ENCODE assay signal across 16 cellular contexts in genomic region chr1:24726741-24727140, GRCh38. TPM values are rescaled to one million over a fixed set of nuclear protein-coding genes. Genes with fewer than 3 reads are reported as not detected.
DNase-seq lines count a peak whose midpoint lies in the region; ATAC-seq, FAIRE-seq and TF ChIP-seq lines count a peak whose summit lies in the region.
"Had no signal": no experiment of that assay in that cellular context is flagged by ENCODE, and none has a peak within 500 bp of the region (broad histone marks: within the 10 kb centered on the region; RNA-seq: fewer than 3 reads in every experiment).

No MANE protein-coding gene starts in this region.

- BruUV-seq in GM12878 (replicated peaks; lab: Mats Ljungman, UMichigan), result no TSS peak

- TF ChIP-seq EP300 in GM12878 (IDR thresholded peaks at IDR 0.05; ENCODE audit: borderline replicate concordance in 1 of 2, control insufficient read depth in 1 of 2, low read depth in 2 of 2, low read length in 2 of 2), result no peak

- DNase-seq in heart right ventricle, result no peak
- no peak for DNase-seq in Right ventricle myocardium inferior (ENCODE audit: missing footprints)
- DNase-seq in GM12878 (ENCODE audit: low read depth, low spot score), result no peak
- no peak for DNase-seq in nephron progenitor cell
- no peak for DNase-seq in vagina (ENCODE audit: extremely low spot score in 2 of 2)
- no peak for DNase-seq in activated CD8-positive, alpha-beta memory T cell treated with anti-CD3 and anti-CD28 coated beads, Interleukin-2, amount 10 ng/mL, durations not matched to agents 7 days and 5 days
- DNase-seq in SIG-M5 treated with dmso at 0.1 percent for 504 hours (lab: John Stamatoyannopoulos, UW; ENCODE audit: unreplicated experiment), result no peak
- no peak for DNase-seq in activated effector memory CD4-positive, alpha-beta T cell treated with anti-CD3 and anti-CD28 coated beads, Interleukin-2, amount 50 U/mL, for 16 hours
- DNase-seq: activated naive CD4-positive, alpha-beta T cell; CD8-positive, alpha-beta T cell; cortex of kidney; H7; NCI-H748 treated with DMSO at 0.1 percent for 48 hours; T-helper 2 cell had no signal

- no peak overlapping the region; the same call in 1 of the 2 replicates for H2AFZ ChIP-seq in GM12878 (ENCODE audit: control insufficient read depth, low read depth, low read length)

- in situ Hi-C loops in GM12878 (cut with MboI), result no loop called here

- no peak for TF ChIP-seq RAD21 in GM12878 (IDR thresholded peaks at IDR 0.05; ENCODE audit: insufficient read depth, low read depth, low read length)

- H3K4me3 ChIP-seq in heart right ventricle (no peak overlapping the region), GM12878 (peak overlapping the region; percentile 23; the same call in 1 of the 2 replicates), vagina (no peak overlapping the region)

- TF ChIP-seq POLR2A in GM12878 (IDR thresholded peaks at IDR 0.05; ENCODE audit: low read depth, low read length) (no peak), vagina (IDR thresholded peaks at IDR 0.05) (no peak)

- peak overlapping the region in 8 of 10 donors; percentile 27 to 74 (median 60) for H3K27ac ChIP-seq in heart right ventricle
- H3K27ac ChIP-seq in GM12878 (ENCODE audit: control insufficient read depth, insufficient read depth), result no peak overlapping the region; the same call in 1 of the 2 replicates
- H3K27ac ChIP-seq in vagina, result peak overlapping the region; percentile 72

- whole genome bisulfite sequencing in heart right ventricle, 2 donors, result 93 to 96% methylated on average over 4 of the region's 4 CpGs
- 88% methylated on average over 4 of the region's 4 CpGs for WGBS in GM12878 (ENCODE audit: insufficient coverage, insufficient replicate concordance, low lambda C conversion rate, missing lambda C conversion rate)

- no peaks in the 10 kb centered on the region for H3K79me2 ChIP-seq in GM12878 (ENCODE audit: control insufficient read depth, insufficient read depth, low read length)

- ATAC-seq in heart right ventricle (no peak), Right ventricle myocardium inferior (no peak), GM12878 (no peak)
- ATAC-seq in activated CD8-positive, alpha-beta memory T cell treated with anti-CD3 and anti-CD28 coated beads, Interleukin-2, amount 10 ng/mL, durations not matched to agents 7 days and 5 days, result no peak
- ATAC-seq: CD8-positive, alpha-beta T cell had no signal

- H3K4me1 ChIP-seq in heart right ventricle (peaks cover 7 to 62% (median 45%) of the 10 kb centered on the region in 9 donors), GM12878 (ENCODE audit: control insufficient read depth, insufficient read depth, low read length) (peaks cover 20% of the 10 kb centered on the region), vagina (peaks cover 15% of the 10 kb centered on the region)

- TF ChIP-seq CTCF in heart right ventricle (IDR thresholded peaks at IDR 0.05), result no peak
- TF ChIP-seq CTCF in GM12878 (IDR thresholded peaks at IDR 0.05 in 2 of 3, conservative IDR thresholded peaks at IDR 0.05 in 1 of 3; ENCODE audit: control insufficient read depth in 2 of 3, extremely low read depth in 1 of 3, insufficient read depth in 1 of 3, low read depth in 3 of 3, low read length in 3 of 3), result no peak
- TF ChIP-seq CTCF in nephron progenitor cell (IDR thresholded peaks at IDR 0.05), result no peak
- TF ChIP-seq CTCF in vagina (IDR thresholded peaks at IDR 0.05), result no peak

- H3K27me3 ChIP-seq in heart right ventricle (no peaks in the 10 kb centered on the region), GM12878 (replicated peaks in 1 of 2; ENCODE audit: control insufficient read depth in 2 of 2, insufficient read depth in 2 of 2, low read length in 1 of 2) (no peaks in the 10 kb centered on the region), vagina (no peaks in the 10 kb centered on the region)

- H3K4me3 Mint-ChIP-seq in nephron progenitor cell, result no peak overlapping the region
- H3K4me3 Mint-ChIP-seq in activated CD8-positive, alpha-beta memory T cell treated with anti-CD3 and anti-CD28 coated beads, Interleukin-2, amount 10 ng/mL, durations not matched to agents 7 days and 5 days, result no peak overlapping the region
- H3K4me3 Mint-ChIP-seq: CD8-positive, alpha-beta T cell had no signal

- H4K20me1 ChIP-seq in GM12878 (ENCODE audit: control insufficient read depth, insufficient read depth), result no peaks in the 10 kb centered on the region

- H3K36me3 Mint-ChIP-seq in nephron progenitor cell (ENCODE audit: low read depth), result no peaks in the 10 kb centered on the region
- no peaks in the 10 kb centered on the region for H3K36me3 Mint-ChIP-seq in activated CD8-positive, alpha-beta memory T cell treated with anti-CD3 and anti-CD28 coated beads, Interleukin-2, amount 10 ng/mL, durations not matched to agents 7 days and 5 days
- H3K36me3 Mint-ChIP-seq: CD8-positive, alpha-beta T cell had no signal

- H3K27me3 Mint-ChIP-seq in nephron progenitor cell (ENCODE audit: low read depth, poor library complexity), result no peaks in the 10 kb centered on the region
- peaks cover 16% of the 10 kb centered on the region for H3K27me3 Mint-ChIP-seq in activated CD8-positive, alpha-beta memory T cell treated with anti-CD3 and anti-CD28 coated beads, Interleukin-2, amount 10 ng/mL, durations not matched to agents 7 days and 5 days

- RAD21 ChIA-PET in GM12878 (lab: Charles Lee; ENCODE audit: unreplicated experiment), result interaction anchor here (0.9 to 2.4 kb wide), 9 partner anchors 9 to 104 kb away, joined by 3 to 12 read pairs (median 4); partner anchors contain the start of gene CLIC4

- POLR2A ChIA-PET in GM12878 (lab: Charles Lee), result interaction anchor here (0.8 to 2.8 kb wide), 5 partner anchors 11 to 100 kb away, joined by 3 to 12 read pairs (median 4); partner anchors contain the start of gene CLIC4

- no peak for FAIRE-seq in GM12878 (lab: Jason Lieb, UNC)
- FAIRE-seq: A204.1, keratinocyte had no signal

- no peaks in the 10 kb centered on the region for H3K9me3 ChIP-seq in heart right ventricle
- no peaks in the 10 kb centered on the region for H3K9me3 ChIP-seq in GM12878 (replicated peaks; ENCODE audit: control insufficient read depth, insufficient read depth, low read length)
- no peaks in the 10 kb centered on the region for H3K9me3 ChIP-seq in vagina

- peaks cover 60% of the 10 kb centered on the region for H3K4me1 Mint-ChIP-seq in nephron progenitor cell
- H3K4me1 Mint-ChIP-seq in activated CD8-positive, alpha-beta memory T cell treated with anti-CD3 and anti-CD28 coated beads, Interleukin-2, amount 10 ng/mL, durations not matched to agents 7 days and 5 days, result peaks cover 13% of the 10 kb centered on the region

- intact Hi-C loops in heart right ventricle (cut with DNase I) (no loop called here), Right ventricle myocardium inferior (cut with DNase I) (no loop called here), GM12878 (cut with micrococcal nuclease; ENCODE audit: unreplicated experiment) (no loop called here), vagina (cut with DNase I) (no loop called here)

- H3K9me3 Mint-ChIP-seq in nephron progenitor cell, result peaks cover 5% of the 10 kb centered on the region
- peaks cover 5% of the 10 kb centered on the region for H3K9me3 Mint-ChIP-seq in activated CD8-positive, alpha-beta memory T cell treated with anti-CD3 and anti-CD28 coated beads, Interleukin-2, amount 10 ng/mL, durations not matched to agents 7 days and 5 days (ENCODE audit: low read depth)
- H3K9me3 Mint-ChIP-seq: CD8-positive, alpha-beta T cell had no signal

- H3K36me3 ChIP-seq in heart right ventricle (no peaks in the 10 kb centered on the region), GM12878 (ENCODE audit: control insufficient read depth in 2 of 2, insufficient read depth in 2 of 2, low read length in 1 of 2) (no peaks in the 10 kb centered on the region), vagina (no peaks in the 10 kb centered on the region)

- H3K9ac ChIP-seq in GM12878 (ENCODE audit: control insufficient read depth, insufficient read depth, low read length), result no peak overlapping the region

- SMC1A ChIA-PET in GM12878 (lab: Charles Lee; ENCODE audit: uncharacterized antibody, unreplicated experiment), result interaction anchor here (0.7 to 2.8 kb wide), 14 partner anchors 12 to 104 kb away, joined by 3 to 13 read pairs (median 4); partner anchors contain the start of gene CLIC4

- peak overlapping the region; percentile 94 for H3K27ac Mint-ChIP-seq in nephron progenitor cell
- no peak overlapping the region for H3K27ac Mint-ChIP-seq in activated CD8-positive, alpha-beta memory T cell treated with anti-CD3 and anti-CD28 coated beads, Interleukin-2, amount 10 ng/mL, durations not matched to agents 7 days and 5 days
- H3K27ac Mint-ChIP-seq: CD8-positive, alpha-beta T cell had no signal

- H3K4me2 ChIP-seq in GM12878 (ENCODE audit: control insufficient read depth, insufficient read depth), result peak overlapping the region; percentile 82

- CTCF ChIA-PET in GM12878 (lab: Yijun Ruan, JAX), result interaction anchor here (0.6 to 2.9 kb wide), 10 partner anchors 9 to 109 kb away, joined by 3 to 12 read pairs (median 6); partner anchors contain the start of gene CLIC4
- CTCF ChIA-PET in activated CD8-positive, alpha-beta memory T cell treated with anti-CD3 and anti-CD28 coated beads, Interleukin-2, amount 10 ng/mL, durations not matched to agents 7 days and 5 days (lab: Charles Lee), result interaction anchor here (1.2 to 2.3 kb wide), 3 partner anchors 26 to 104 kb away, joined by 3 to 6 read pairs (median 4); no protein-coding TSS in a partner anchor

RNA-seq across cellular contexts. Expression of gene CLIC4, which starts 18.5 kb away (rescaled TPM):
- total RNA-seq in heart right ventricle, result 100 to 1,000 TPM; 256 to 511 (median 353) TPM
- 100 to 1,000 TPM in 1 of 2 donors, 10 to 100 TPM in 1; 90.8 to 308 TPM for polyA plus RNA-seq in heart right ventricle
- total RNA-seq in Right ventricle myocardium inferior, result 406 TPM
- total RNA-seq in GM12878 (2013; cell fraction: nucleolus; rRNA removed), result 47.2 and 52.6 TPM in 2 replicates
- total RNA-seq in GM12878 (2014; rRNA removed), result 58.7 and 75.0 TPM in 2 replicates
- 79.4 and 81.4 TPM in 2 replicates for total RNA-seq in GM12878 (2014; rRNA removed; fragmentation: Illumina TruSeq; extraction: Trizol)
- total RNA-seq in GM12878 (2021), result 107 and 112 TPM in 2 replicates
- 17.7 TPM for polyA plus RNA-seq in GM12878 (2011; ENCODE audit: low read depth)
- 50.2 and 59.5 TPM in 2 replicates for polyA plus RNA-seq in GM12878 (2011; rRNA removed)
- 24.1 and 32.8 TPM in 2 replicates for polyA plus RNA-seq in GM12878 (2011; cell fraction: cytosol; rRNA removed)
- 18.8 and 20.0 TPM in 2 replicates for polyA plus RNA-seq in GM12878 (2011; cell fraction: nucleus; rRNA removed)
- polyA plus RNA-seq in GM12878 (2012), result 35.1 and 43.5 TPM in 2 replicates
- polyA plus RNA-seq in GM12878 (2014; fragmentation: Illumina TruSeq; extraction: Trizol), result 92.6 and 119 TPM in 2 replicates
- polyA plus RNA-seq in GM12878 (2014; fragmentation: Nextera tagmentation; extraction: Ambion mirVana), result 10 to 100 TPM; 20.4 to 26.5 TPM
- 44.1 and 59.9 TPM in 2 replicates for polyA plus RNA-seq in GM12878 (2014; rRNA removed)
- polyA plus RNA-seq in GM12878 (2016; fragmentation: Nextera tagmentation; extraction: Ambion mirVana), result 100 to 1,000 TPM in 1 of 2 experiments, 10 to 100 TPM in 1; 97.9 to 102 TPM
- 17.1 and 23.8 TPM in 2 replicates for polyA minus RNA-seq in GM12878 (2011; rRNA and poly(A)+ RNA removed)
- 18.4 and 21.4 TPM in 2 replicates for polyA minus RNA-seq in GM12878 (2011; cell fraction: cytosol; rRNA and poly(A)+ RNA removed)
- 10.4 and 16.9 TPM in 2 replicates for polyA minus RNA-seq in GM12878 (2011; cell fraction: nucleus; rRNA and poly(A)+ RNA removed)
- 164 TPM for total RNA-seq in vagina
- 10 to 100 TPM; 16.9 to 23.0 TPM for total RNA-seq in activated CD8-positive, alpha-beta memory T cell treated with anti-CD3 and anti-CD28 coated beads, Interleukin-2, amount 10 ng/mL, durations not matched to agents 7 days and 5 days
